2 cellular contexts compared by ENCODE assay signal in genomic region chr10:109979215-109979614, GRCh38.
TF ChIP-seq lines count a peak whose summit lies in the region.

No MANE protein-coding gene starts in this region.

TF ChIP-seq in IMR-90, 13 proteins besides CTCF, POLR2A, EP300 and RAD21:
- no peak for TF ChIP-seq RFX5 (IDR thresholded peaks at IDR 0.05; ENCODE audit: low read depth, low read length)
- TF ChIP-seq CHD1 (IDR thresholded peaks at IDR 0.05; ENCODE audit: low read depth, low read length): no peak
- no peak for TF ChIP-seq NFE2L2 (IDR thresholded peaks at IDR 0.05; ENCODE audit: low read depth, low read length)
- no peak for TF ChIP-seq SMC3 (IDR thresholded peaks at IDR 0.05; ENCODE audit: low read depth, low read length)
- TF ChIP-seq FOS (IDR thresholded peaks at IDR 0.05; ENCODE audit: low read depth, low read length): no peak
- no peak for TF ChIP-seq BHLHE40 (IDR thresholded peaks at IDR 0.05; ENCODE audit: low read depth, low read length)
- no peak for TF ChIP-seq MXI1 (IDR thresholded peaks at IDR 0.05; ENCODE audit: borderline replicate concordance, low read depth, low read length)
- TF ChIP-seq MAZ (IDR thresholded peaks at IDR 0.05; ENCODE audit: borderline replicate concordance, low read depth, low read length): no peak
- TF ChIP-seq RCOR1 (IDR thresholded peaks at IDR 0.05; ENCODE audit: insufficient replicate concordance, low read length): no peak
- TF ChIP-seq USF2 (IDR thresholded peaks at IDR 0.05; ENCODE audit: low read depth, low read length): no peak
- TF ChIP-seq MAFK (IDR thresholded peaks at IDR 0.05; ENCODE audit: low read depth, low read length): no peak
- TF ChIP-seq CEBPB (IDR thresholded peaks at IDR 0.05; ENCODE audit: low read depth, low read length): no peak
- no peak for TF ChIP-seq ELK1 (IDR thresholded peaks at IDR 0.05; ENCODE audit: borderline replicate concordance, low read depth, low read length)

TF ChIP-seq in K562, 482 proteins besides CTCF, POLR2A, EP300 and RAD21:
- no peak for TF ChIP-seq ZBTB11 (CRISPR knock-in tag; IDR thresholded peaks at IDR 0.05)
